Comparison of ENCODE assay signal across 8 cellular contexts in the genomic region with DNA sequence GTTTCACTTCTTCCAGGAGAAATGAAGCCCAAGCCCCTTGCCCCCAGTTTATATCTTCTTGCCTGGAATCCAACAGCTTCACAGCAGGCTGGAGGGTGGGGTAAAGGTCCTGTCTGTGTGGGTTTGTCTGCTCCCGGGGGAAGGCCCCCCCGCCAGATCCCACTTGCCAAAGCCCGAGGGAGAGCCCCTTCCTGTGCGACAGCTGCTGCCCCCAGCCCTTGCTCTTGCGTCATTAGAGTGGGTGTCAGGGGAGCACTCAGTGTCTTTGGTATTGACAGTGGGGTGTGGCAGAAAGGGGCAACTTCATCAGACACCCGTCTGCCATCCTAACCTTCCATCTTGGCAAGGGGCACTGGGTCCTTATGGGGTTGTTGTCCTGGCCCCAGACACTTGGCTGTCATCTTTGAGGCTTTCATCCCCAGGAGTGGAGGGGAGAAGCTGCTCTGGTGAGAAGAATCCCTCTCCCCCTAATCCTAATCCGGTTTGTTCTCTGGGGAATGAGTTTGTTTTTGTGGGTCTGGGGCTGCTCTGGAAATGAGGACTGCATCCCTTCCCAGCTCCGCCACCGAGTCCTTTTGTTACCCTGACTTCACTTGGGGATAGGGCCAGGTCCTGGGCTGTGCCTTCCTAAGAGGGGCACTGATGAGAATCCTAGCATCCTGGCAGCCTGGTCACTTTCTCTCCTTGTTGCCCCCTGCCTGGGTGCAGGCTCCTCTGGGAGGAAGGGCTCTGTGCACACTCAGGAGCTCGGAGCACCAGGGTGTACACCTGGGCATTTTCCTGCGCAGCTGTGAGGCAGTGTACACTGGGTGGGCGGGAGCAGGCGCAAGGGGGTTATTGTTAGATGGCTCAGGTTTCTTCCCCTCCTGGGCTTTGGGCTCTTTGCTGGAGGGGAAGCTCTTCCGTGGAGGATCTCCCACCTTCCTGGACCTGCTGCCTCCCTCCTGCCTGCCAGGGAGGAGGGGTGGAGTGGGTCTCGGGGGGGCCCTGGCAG. TPM values are rescaled to one million over a fixed set of nuclear protein-coding genes. Genes with fewer than 3 reads are reported as not detected.
DNase-seq lines count a peak whose midpoint lies in the region; ATAC-seq, FAIRE-seq and TF ChIP-seq lines count a peak whose summit lies in the region.

No MANE protein-coding gene starts in this region.

- H3K9me3 ChIP-seq in adipocyte (ENCODE audit: control insufficient read depth, low read length) (no peaks in the 10 kb centered on the region), kidney (ENCODE audit: control insufficient read depth in 1 of 2, low read length in 2 of 2) (no peaks in the 10 kb centered on the region)

- FAIRE-seq in kidney (lab: Jason Lieb, UNC): no peak

- H3K4me3 Mint-ChIP-seq in stimulated activated naive CD8-positive, alpha-beta T cell treated with anti-CD3 and anti-CD28 coated beads, Interleukin-15, amount 100 ng/mL, for 72 hours: peak overlapping the region; percentile 80 to 88

- no peak for TF ChIP-seq CTCF in kidney (IDR thresholded peaks at IDR 0.05; ENCODE audit: borderline replicate concordance, extremely low read depth, insufficient read depth)

- no peaks in the 10 kb centered on the region for H3K27me3 ChIP-seq in adipocyte (replicated peaks; ENCODE audit: control insufficient read depth, insufficient read depth, low read length)

- H3K4me1 ChIP-seq in adipocyte (ENCODE audit: control insufficient read depth, insufficient read depth, low read length) (peaks cover 70% of the 10 kb centered on the region), kidney (ENCODE audit: control insufficient read depth in 1 of 2, insufficient read depth in 1 of 2, low read depth in 1 of 2, low read length in 2 of 2) (peaks cover 42 to 53% of the 10 kb centered on the region in 2 donors)

- H3K4me1 Mint-ChIP-seq in stimulated activated naive CD8-positive, alpha-beta T cell treated with anti-CD3 and anti-CD28 coated beads, Interleukin-15, amount 100 ng/mL, for 72 hours: peaks cover 91% of the 10 kb centered on the region

- no peaks in the 10 kb centered on the region for H3K9me3 Mint-ChIP-seq in stimulated activated naive CD8-positive, alpha-beta T cell treated with anti-CD3 and anti-CD28 coated beads, Interleukin-15, amount 100 ng/mL, for 72 hours

- H3K4me3 ChIP-seq in adipocyte (ENCODE audit: low read length): peak overlapping the region; percentile 92
- peak overlapping the region; percentile 81 to 91 for H3K4me3 ChIP-seq in kidney (ENCODE audit: low read length in 2 of 2)

- intact Hi-C loops in kidney (cut with DNase I): no loop called here

- peak overlapping the region; percentile 93 to 95 for H3K27ac ChIP-seq in kidney (ENCODE audit: low read depth in 2 of 2, low read length in 2 of 2)

- DNase-seq in NCI-H2227 (lab: John Stamatoyannopoulos, UW; ENCODE audit: unreplicated experiment): peak; percentile 33
- DNase-seq in NCI-H2227 treated with DMSO at 0.1 percent for 48 hours (lab: John Stamatoyannopoulos, UW): no peak
- DNase-seq in adipocyte (ENCODE audit: low read depth): peak; percentile 48
- no peak for DNase-seq in kidney
- no peak for DNase-seq in stimulated activated naive CD8-positive, alpha-beta T cell treated with anti-CD3 and anti-CD28 coated beads, Interleukin-15, amount 100 ng/mL, for 72 hours
- DNase-seq in NCI-H1694 (lab: John Stamatoyannopoulos, UW): no peak

- H3K27me3 Mint-ChIP-seq in stimulated activated naive CD8-positive, alpha-beta T cell treated with anti-CD3 and anti-CD28 coated beads, Interleukin-15, amount 100 ng/mL, for 72 hours: no peaks in the 10 kb centered on the region

- H3K36me3 ChIP-seq in adipocyte (ENCODE audit: control insufficient read depth, insufficient read depth, low read length, severe bottlenecking): peaks cover 16% of the 10 kb centered on the region
- peaks cover 0 to 2% of the 10 kb centered on the region in 2 donors for H3K36me3 ChIP-seq in kidney (ENCODE audit: control insufficient read depth in 1 of 2, insufficient read depth in 2 of 2, low read length in 2 of 2)

- ATAC-seq in stimulated activated naive CD8-positive, alpha-beta T cell treated with anti-CD3 and anti-CD28 coated beads, Interleukin-15, amount 100 ng/mL, for 72 hours: no peak
- ATAC-seq in HG03342 (IDR thresholded peaks at IDR 0.05; ENCODE audit: unreplicated experiment): no peak
- no peak for ATAC-seq in GM21825 (IDR thresholded peaks at IDR 0.05; ENCODE audit: unreplicated experiment)

- peak overlapping the region; percentile 75 to 93 for H3K27ac Mint-ChIP-seq in stimulated activated naive CD8-positive, alpha-beta T cell treated with anti-CD3 and anti-CD28 coated beads, Interleukin-15, amount 100 ng/mL, for 72 hours

- H3K9ac ChIP-seq in adipocyte (ENCODE audit: low read length): peak overlapping the region; percentile 94
- H3K9ac ChIP-seq in kidney (ENCODE audit: low read length in 2 of 2): peak overlapping the region; percentile 61 to 98

RNA-seq across cellular contexts. Expression of a gene that starts 21.1 kb away (rescaled TPM):
- total RNA-seq in kidney: 2.6 TPM
- polyA plus RNA-seq in kidney (ENCODE audit: insufficient read depth, low read depth, low replicate concordance): not detected

RNA-seq across cellular contexts. Expression of a gene that starts 34.4 kb away (rescaled TPM):
- total RNA-seq in kidney: 45.7 TPM
- 22.5 TPM for polyA plus RNA-seq in kidney (ENCODE audit: insufficient read depth, low read depth, low replicate concordance)

RNA-seq across cellular contexts. Expression of a gene that starts 55.7 kb away (rescaled TPM):
- total RNA-seq in kidney: 1.7 TPM
- 0.49 TPM for polyA plus RNA-seq in kidney (ENCODE audit: insufficient read depth, low read depth, low replicate concordance)

Comparison
In these comparisons a context has a peak if more than half of its experiments do, and no peak if none do; other contexts are left out.
1. DNase-seq: peak in NCI-H2227 (single experiment) and adipocyte (single experiment); none in NCI-H2227 treated with DMSO at 0.1 percent for 48 hours (single experiment), kidney (single experiment), stimulated activated naive CD8-positive, alpha-beta T cell treated with anti-CD3 and anti-CD28 coated beads, Interleukin-15, amount 100 ng/mL, for 72 hours (0 of 2) and NCI-H1694 (single experiment).